Comparison of ENCODE assay signal across 1 cellular context in genomic region chr1:182175340-182176068, GRCh38.
A peak's percentile ranks its signal among the peaks of the same experiment; 100 is the strongest.
TF ChIP-seq lines count a peak whose summit lies in the region.

No MANE protein-coding gene starts in this region.

TF ChIP-seq in HEK293, 187 proteins besides CTCF, POLR2A, EP300 and RAD21 (continued from another document and continues in another):
- peak; percentile 97 for TF ChIP-seq TSHZ1 (tag by site-specific recombination; IDR thresholded peaks at IDR 0.05; ENCODE audit: borderline replicate concordance)
- TF ChIP-seq ZNF302 (tag by site-specific recombination; IDR thresholded peaks at IDR 0.05; ENCODE audit: low read depth) = no peak
- TF ChIP-seq OVOL3 (tag by site-specific recombination; IDR thresholded peaks at IDR 0.05) = peak; percentile 94
- TF ChIP-seq ZNF16 (tag by site-specific recombination; IDR thresholded peaks at IDR 0.05; ENCODE audit: low read depth) = no peak
- TF ChIP-seq ZNF157 (tag by site-specific recombination; IDR thresholded peaks at IDR 0.05) = no peak
- TF ChIP-seq MEIS1 (CRISPR knock-in tag; IDR thresholded peaks at IDR 0.05; ENCODE audit: borderline replicate concordance) = no peak
- TF ChIP-seq ZBTB26 (tag by site-specific recombination; optimal IDR thresholded peaks at IDR 0.05) = no peak
- peak; percentile 38; the same call in 1 of the 2 replicates for TF ChIP-seq ZNF600 (tag by site-specific recombination; IDR thresholded peaks at IDR 0.05)
- TF ChIP-seq ZNF18 (tag by site-specific recombination; IDR thresholded peaks at IDR 0.05) = peak; percentile 81
- peak; percentile 95 for TF ChIP-seq ZNF24 (tag by site-specific recombination; IDR thresholded peaks at IDR 0.05)
- no peak for TF ChIP-seq ZNF155 (tag by site-specific recombination; IDR thresholded peaks at IDR 0.05)
- peak; percentile 96 for TF ChIP-seq INSM2 (tag by site-specific recombination; IDR thresholded peaks at IDR 0.05)
- peak; percentile 78 for TF ChIP-seq KLF9 (tag by site-specific recombination; IDR thresholded peaks at IDR 0.05; ENCODE audit: low read depth)
- TF ChIP-seq ZNF626 (tag by site-specific recombination; IDR thresholded peaks at IDR 0.05) = no peak
- TF ChIP-seq ZBTB6 (tag by site-specific recombination; IDR thresholded peaks at IDR 0.05) = peak; percentile 89
- peak; percentile 83; the same call in 1 of the 2 replicates for TF ChIP-seq ZNF10 (tag by site-specific recombination; IDR thresholded peaks at IDR 0.05)
- TF ChIP-seq YY2 (tag by site-specific recombination; IDR thresholded peaks at IDR 0.05) = no peak
- no peak for TF ChIP-seq ZNF112 (tag by site-specific recombination; IDR thresholded peaks at IDR 0.05)
- TF ChIP-seq ZNF202 (tag by site-specific recombination; IDR thresholded peaks at IDR 0.05; ENCODE audit: borderline replicate concordance) = no peak
- peak; percentile 74 for TF ChIP-seq MZF1 (tag by site-specific recombination; IDR thresholded peaks at IDR 0.05; ENCODE audit: borderline replicate concordance)
- no peak for TF ChIP-seq EGR2 (tag by site-specific recombination; IDR thresholded peaks at IDR 0.05; ENCODE audit: low read depth)
- TF ChIP-seq ZNF518A (tag by site-specific recombination; conservative IDR thresholded peaks at IDR 0.05; ENCODE audit: low read depth) = 0 out of 2 replicates have a peak, but pooled peaks have one; percentile 29
- no peak for TF ChIP-seq GLIS2 (tag by site-specific recombination; IDR thresholded peaks at IDR 0.05)
- TF ChIP-seq ZNF837 (tag by site-specific recombination; IDR thresholded peaks at IDR 0.05) = no peak
- TF ChIP-seq ZNF26 (tag by site-specific recombination; IDR thresholded peaks at IDR 0.05) = no peak
- TF ChIP-seq KLF7 (tag by site-specific recombination; IDR thresholded peaks at IDR 0.05; ENCODE audit: borderline replicate concordance) = peak; percentile 68; the same call in 1 of the 2 replicates
- no peak for TF ChIP-seq AEBP2 (tag by site-specific recombination; IDR thresholded peaks at IDR 0.05; ENCODE audit: borderline replicate concordance)
- peak; percentile 75 for TF ChIP-seq GLIS1 (tag by site-specific recombination; IDR thresholded peaks at IDR 0.05)
- TF ChIP-seq ZNF560 (tag by site-specific recombination; IDR thresholded peaks at IDR 0.05; ENCODE audit: borderline replicate concordance) = no peak
- peak; percentile 96 for TF ChIP-seq OSR2 (tag by site-specific recombination; IDR thresholded peaks at IDR 0.05)
- peak; percentile 97 for TF ChIP-seq ZNF843 (tag by site-specific recombination; IDR thresholded peaks at IDR 0.05)
- no peak for TF ChIP-seq ZIC2 (tag by site-specific recombination; IDR thresholded peaks at IDR 0.05)
- no peak for TF ChIP-seq ZNF670 (tag by site-specific recombination; IDR thresholded peaks at IDR 0.05; ENCODE audit: low read depth)
- TF ChIP-seq ZNF549 (tag by site-specific recombination; IDR thresholded peaks at IDR 0.05) = no peak
- peak; percentile 92 for TF ChIP-seq GLI2 (tag by site-specific recombination; IDR thresholded peaks at IDR 0.05; ENCODE audit: borderline replicate concordance, low read depth)
- no peak for TF ChIP-seq ZNF473 (tag by site-specific recombination; IDR thresholded peaks at IDR 0.05)
- no peak for TF ChIP-seq ZNF571 (tag by site-specific recombination; IDR thresholded peaks at IDR 0.05)
- peak; percentile 57 for TF ChIP-seq ZFHX2 (tag by site-specific recombination; conservative IDR thresholded peaks at IDR 0.05)
- TF ChIP-seq ZNF645 (tag by site-specific recombination; IDR thresholded peaks at IDR 0.05) = no peak
- no peak; the same call in 1 of the 2 replicates for TF ChIP-seq REPIN1 (tag by site-specific recombination; IDR thresholded peaks at IDR 0.05; ENCODE audit: low read depth)
- peak; percentile 68; the same call in 1 of the 2 replicates for TF ChIP-seq ZNF639 (tag by site-specific recombination; IDR thresholded peaks at IDR 0.05)
- TF ChIP-seq SCRT2 (tag by site-specific recombination; IDR thresholded peaks at IDR 0.05) = peak; percentile 93
